In genomic region chr9:121634329-121634784, GRCh38 we compare ENCODE assay signal across 12 cellular contexts. TPM values are rescaled to one million over a fixed set of nuclear protein-coding genes. Genes with fewer than 3 reads are reported as not detected.
DNase-seq lines count a peak whose midpoint lies in the region; ATAC-seq and TF ChIP-seq lines count a peak whose summit lies in the region.
"Had no signal": no experiment of that assay in that cellular context is flagged by ENCODE, and none has a peak within 500 bp of the region (broad histone marks: within the 10 kb centered on the region; RNA-seq: fewer than 3 reads in every experiment).

No MANE protein-coding gene starts in this region.

- no peak overlapping the region for H3K4me3 Mint-ChIP-seq in activated T-cell treated with anti-CD3 and anti-CD28 coated beads, Interleukin-2, amount 50 U/mL, for 72 hours
- H3K4me3 Mint-ChIP-seq in activated T-helper 2 cell treated with anti-CD3 and anti-CD28 coated beads, Interferon-gamma antibody, Interleukin-2, Interleukin-4, amounts not matched to agents 10 μg/mL and 5 μg/mL and 100 μg/mL, durations not matched to agents 14 hours and 24 hours and 36 hours (ENCODE audit: low read depth): no peak overlapping the region

- H3K27me3 ChIP-seq in rectal smooth muscle tissue (ENCODE audit: control insufficient read depth, insufficient read depth, low read length): no peaks in the 10 kb centered on the region
- H3K27me3 ChIP-seq: thyroid gland had no signal

- peak; percentile 45 for ATAC-seq in HG03378 (IDR thresholded peaks at IDR 0.05; ENCODE audit: unreplicated experiment)
- peak; percentile 66 to 72 for ATAC-seq in activated T-cell treated with anti-CD3 and anti-CD28 coated beads, Interleukin-2, amount 50 U/mL, for 72 hours (replicated peaks in 1 of 2)
- ATAC-seq: esophagus mucosa had no signal

- H3K36me3 ChIP-seq in rectal smooth muscle tissue (ENCODE audit: control insufficient read depth, insufficient read depth, low read length): no peaks in the 10 kb centered on the region
- H3K36me3 ChIP-seq: thyroid gland had no signal

- H3K27me3 Mint-ChIP-seq in activated T-cell treated with anti-CD3 and anti-CD28 coated beads, Interleukin-2, amount 50 U/mL, for 72 hours (ENCODE audit: low read depth): peaks cover 6% of the 10 kb centered on the region
- H3K27me3 Mint-ChIP-seq in activated T-helper 2 cell treated with anti-CD3 and anti-CD28 coated beads, Interferon-gamma antibody, Interleukin-2, Interleukin-4, amounts not matched to agents 10 μg/mL and 5 μg/mL and 100 μg/mL, durations not matched to agents 14 hours and 24 hours and 36 hours (ENCODE audit: low read depth): peaks cover 14% of the 10 kb centered on the region

- intact Hi-C loops in activated T-helper 2 cell treated with anti-CD3 and anti-CD28 coated beads, Interferon-gamma antibody, Interleukin-2, Interleukin-4, amounts not matched to agents 10 μg/mL and 5 μg/mL and 100 μg/mL, durations not matched to agents 14 hours and 24 hours and 36 hours (cut with micrococcal nuclease): no loop called here

- no peaks in the 10 kb centered on the region for H3K9me3 Mint-ChIP-seq in activated T-cell treated with anti-CD3 and anti-CD28 coated beads, Interleukin-2, amount 50 U/mL, for 72 hours
- H3K9me3 Mint-ChIP-seq in activated T-helper 2 cell treated with anti-CD3 and anti-CD28 coated beads, Interferon-gamma antibody, Interleukin-2, Interleukin-4, amounts not matched to agents 10 μg/mL and 5 μg/mL and 100 μg/mL, durations not matched to agents 14 hours and 24 hours and 36 hours: no peaks in the 10 kb centered on the region

- H3K9ac ChIP-seq in rectal smooth muscle tissue (ENCODE audit: low read length): no peak overlapping the region

- TF ChIP-seq CTCF in GM13976 (IDR thresholded peaks at IDR 0.05; ENCODE audit: borderline replicate concordance, control extremely low read depth, extremely low read depth, insufficient read depth, missing control alignments): no peak

- H3K36me3 Mint-ChIP-seq in activated T-cell treated with anti-CD3 and anti-CD28 coated beads, Interleukin-2, amount 50 U/mL, for 72 hours (ENCODE audit: insufficient read depth in 2 of 2): no peaks in the 10 kb centered on the region
- no peaks in the 10 kb centered on the region for H3K36me3 Mint-ChIP-seq in activated T-helper 2 cell treated with anti-CD3 and anti-CD28 coated beads, Interferon-gamma antibody, Interleukin-2, Interleukin-4, amounts not matched to agents 10 μg/mL and 5 μg/mL and 100 μg/mL, durations not matched to agents 14 hours and 24 hours and 36 hours (ENCODE audit: low read depth)

- DNase-seq in GM13976 (ENCODE audit: low spot score) (peak; percentile 74), NCI-H1417 (lab: John Stamatoyannopoulos, UW) (no peak), NCI-H345 (lab: John Stamatoyannopoulos, UW) (no peak), SHP77 treated with DMSO at 0.1 percent for 48 hours (lab: John Stamatoyannopoulos, UW) (no peak)
- DNase-seq in activated T-cell treated with anti-CD3 and anti-CD28 coated beads, Interleukin-2, amount 50 U/mL, for 72 hours: peak; percentile 16 to 19
- DNase-seq in activated T-helper 2 cell treated with anti-CD3 and anti-CD28 coated beads, Interferon-gamma antibody, Interleukin-2, Interleukin-4, amounts not matched to agents 10 μg/mL and 5 μg/mL and 100 μg/mL, durations not matched to agents 14 hours and 24 hours and 36 hours (ENCODE audit: low spot score): no peak
- DNase-seq: activated effector memory CD4-positive, alpha-beta T cell treated with Interleukin-2 at 50 U/mL for 16 hours; HCEC 1CT had no signal

- peaks cover 41% of the 10 kb centered on the region for H3K4me1 ChIP-seq in rectal smooth muscle tissue (ENCODE audit: control insufficient read depth, insufficient read depth, low read length)

- in situ Hi-C loops in GM13976 (cut with MboI; ENCODE audit: low sequenced_read_pairs, unreplicated experiment): no loop called here

- peaks cover 8% of the 10 kb centered on the region for H3K4me1 Mint-ChIP-seq in activated T-cell treated with anti-CD3 and anti-CD28 coated beads, Interleukin-2, amount 50 U/mL, for 72 hours (ENCODE audit: low read depth)
- peaks cover 3% of the 10 kb centered on the region for H3K4me1 Mint-ChIP-seq in activated T-helper 2 cell treated with anti-CD3 and anti-CD28 coated beads, Interferon-gamma antibody, Interleukin-2, Interleukin-4, amounts not matched to agents 10 μg/mL and 5 μg/mL and 100 μg/mL, durations not matched to agents 14 hours and 24 hours and 36 hours (ENCODE audit: low read depth)

- peak overlapping the region; percentile 53 for H3K27ac ChIP-seq in rectal smooth muscle tissue (ENCODE audit: low read depth, low read length)
- H3K27ac ChIP-seq: thyroid gland had no signal

- no peak overlapping the region for H3K27ac Mint-ChIP-seq in activated T-cell treated with anti-CD3 and anti-CD28 coated beads, Interleukin-2, amount 50 U/mL, for 72 hours
- H3K27ac Mint-ChIP-seq in activated T-helper 2 cell treated with anti-CD3 and anti-CD28 coated beads, Interferon-gamma antibody, Interleukin-2, Interleukin-4, amounts not matched to agents 10 μg/mL and 5 μg/mL and 100 μg/mL, durations not matched to agents 14 hours and 24 hours and 36 hours: no peak overlapping the region

- no peak overlapping the region for H3K4me3 ChIP-seq in rectal smooth muscle tissue (ENCODE audit: low read length)
- H3K4me3 ChIP-seq: thyroid gland had no signal

RNA-seq across cellular contexts. Expression of gene DAB2IP, which starts 17.1 kb away (rescaled TPM):
- total RNA-seq in activated T-cell treated with anti-CD3 and anti-CD28 coated beads, Interleukin-2, amount 50 U/mL, for 72 hours: under 1 TPM; 0.35 to 0.74 TPM
- 0.02 TPM in 1 of 2 replicates, not detected in the other for total RNA-seq in activated T-helper 2 cell treated with anti-CD3 and anti-CD28 coated beads, Interferon-gamma antibody, Interleukin-2, Interleukin-4, amounts not matched to agents 10 μg/mL and 5 μg/mL and 100 μg/mL, durations not matched to agents 14 hours and 24 hours and 36 hours

Comparison
In these comparisons a context has a peak if more than half of its experiments do, and no peak if none do; other contexts are left out.
1. DNase-seq: peak in GM13976 (single experiment) and activated T-cell treated with anti-CD3 and anti-CD28 coated beads, Interleukin-2, amount 50 U/mL, for 72 hours (2 of 2); none in NCI-H1417 (0 of 3), activated T-helper 2 cell treated with anti-CD3 and anti-CD28 coated beads, Interferon-gamma antibody, Interleukin-2, Interleukin-4, amounts not matched to agents 10 μg/mL and 5 μg/mL and 100 μg/mL, durations not matched to agents 14 hours and 24 hours and 36 hours (single experiment), NCI-H345 (single experiment) and SHP77 treated with DMSO at 0.1 percent for 48 hours (single experiment).